In the genomic region with DNA sequence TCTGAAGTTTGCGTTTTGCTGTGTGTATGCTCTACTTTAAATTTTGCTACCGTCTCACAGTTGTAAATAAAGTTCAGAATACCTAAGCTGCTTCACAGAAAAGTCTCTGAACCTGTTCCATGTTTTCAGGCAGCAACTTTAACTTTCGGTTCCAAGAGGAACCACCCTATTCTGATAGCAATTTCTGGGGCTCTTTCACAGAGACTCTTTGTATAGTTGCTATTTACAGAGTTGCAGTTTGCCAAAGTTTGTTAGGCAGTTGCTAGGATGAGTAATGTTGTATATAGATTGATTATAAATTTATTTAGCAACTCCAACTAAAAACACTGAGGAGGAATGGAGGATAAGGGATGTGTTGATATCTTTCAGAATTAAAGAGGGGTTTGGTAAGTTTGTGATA, we compare ENCODE assay signal across 1 cellular context.
TF ChIP-seq lines count a peak whose summit lies in the region.

No MANE protein-coding gene starts in this region.

TF ChIP-seq in WTC11, 78 proteins besides CTCF, POLR2A, EP300 and RAD21 (continued from another document):
- TF ChIP-seq HMGXB4 (CRISPR knock-in tag; IDR thresholded peaks at IDR 0.05) (no peak), OVOL2 (CRISPR knock-in tag; IDR thresholded peaks at IDR 0.05; ENCODE audit: borderline replicate concordance) (no peak)
- TF ChIP-seq, protein P1, sequence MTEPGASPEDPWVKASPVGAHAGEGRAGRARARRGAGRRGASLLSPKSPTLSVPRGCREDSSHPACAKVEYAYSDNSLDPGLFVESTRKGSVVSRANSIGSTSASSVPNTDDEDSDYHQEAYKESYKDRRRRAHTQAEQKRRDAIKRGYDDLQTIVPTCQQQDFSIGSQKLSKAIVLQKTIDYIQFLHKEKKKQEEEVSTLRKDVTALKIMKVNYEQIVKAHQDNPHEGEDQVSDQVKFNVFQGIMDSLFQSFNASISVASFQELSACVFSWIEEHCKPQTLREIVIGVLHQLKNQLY (CRISPR knock-in tag; IDR thresholded peaks at IDR 0.05): no peak
